8 cellular contexts compared by ENCODE assay signal in genomic region chr10:102775973-102776669, GRCh38. TPM values are rescaled to one million over a fixed set of nuclear protein-coding genes. Genes with fewer than 3 reads are reported as not detected.
DNase-seq lines count a peak whose midpoint lies in the region; TF ChIP-seq lines count a peak whose summit lies in the region.

No MANE protein-coding gene starts in this region.

- no peaks in the 10 kb centered on the region for H3K9me3 Mint-ChIP-seq in progenitor cell of endocrine pancreas (ENCODE audit: low read depth)

- no peaks in the 10 kb centered on the region; the same call in 1 of the 2 replicates for H3K36me3 ChIP-seq in HAP-1 (replicated peaks)

- peaks cover 3% of the 10 kb centered on the region for H3K36me3 Mint-ChIP-seq in progenitor cell of endocrine pancreas (ENCODE audit: insufficient read depth)

- no peaks in the 10 kb centered on the region for H3K27me3 ChIP-seq in HAP-1 (ENCODE audit: low read depth)

- no peaks in the 10 kb centered on the region for H3K27me3 Mint-ChIP-seq in progenitor cell of endocrine pancreas

- in situ Hi-C loops in HAP-1 (cut with MboI; ENCODE audit: low sequenced_read_pairs), result no loop called here

- peak overlapping the region; percentile 92 for H3K27ac ChIP-seq in angular gyrus (ENCODE audit: low read depth, low read length)

- peaks cover 9% of the 10 kb centered on the region for H3K4me1 ChIP-seq in HAP-1

- peak overlapping the region; percentile 84 for H3K27ac Mint-ChIP-seq in progenitor cell of endocrine pancreas

- H3K9me3 ChIP-seq in HAP-1, result no peaks in the 10 kb centered on the region

- H3K4me3 Mint-ChIP-seq in progenitor cell of endocrine pancreas (ENCODE audit: low read depth), result peak overlapping the region; percentile 58

- peak; percentile 31 for DNase-seq in activated CD4-positive, alpha-beta T cell treated with anti-CD3 and anti-CD28 coated beads for 48 hours
- no peak for DNase-seq in activated CD4-positive, alpha-beta T cell treated with anti-CD3 and anti-CD28 coated beads, Interleukin-2, amount 50 U/mL, for 48 hours
- peak; percentile 59 for DNase-seq in hepatic stellate cell (ENCODE audit: low spot score)
- no peak for DNase-seq in progenitor cell of endocrine pancreas (ENCODE audit: low spot score, unreplicated experiment)
- DNase-seq in HAP-1 (ENCODE audit: low spot score in 2 of 2), result no peak
- DNase-seq in NCI-H146 (lab: John Stamatoyannopoulos, UW), result no peak
- no peak for DNase-seq in GM20000 (ENCODE audit: low spot score)

- no peak for TF ChIP-seq CTCF in progenitor cell of endocrine pancreas (IDR thresholded peaks at IDR 0.05; ENCODE audit: unreplicated experiment)
- no peak for TF ChIP-seq CTCF in GM20000 (IDR thresholded peaks at IDR 0.05; ENCODE audit: extremely low read depth, missing control alignments)

- H3K4me1 Mint-ChIP-seq in progenitor cell of endocrine pancreas (ENCODE audit: low read depth), result peaks cover 51% of the 10 kb centered on the region

- H3K4me3 ChIP-seq in HAP-1, result no peak overlapping the region

RNA-seq across cellular contexts. Expression of gene WBP1L, which starts 32.4 kb away (rescaled TPM):
- total RNA-seq in progenitor cell of endocrine pancreas, result 29.9 and 30.7 TPM in 2 replicates

Comparison
In these comparisons a context has a peak if more than half of its experiments do, and no peak if none do; other contexts are left out.
1. DNase-seq: peak in activated CD4-positive, alpha-beta T cell treated with anti-CD3 and anti-CD28 coated beads for 48 hours (single experiment) and hepatic stellate cell (single experiment); none in activated CD4-positive, alpha-beta T cell treated with anti-CD3 and anti-CD28 coated beads, Interleukin-2, amount 50 U/mL, for 48 hours (0 of 2), progenitor cell of endocrine pancreas (single experiment), HAP-1 (0 of 2), NCI-H146 (single experiment) and GM20000 (single experiment).